8 cellular contexts compared by ENCODE assay signal in the genomic region with DNA sequence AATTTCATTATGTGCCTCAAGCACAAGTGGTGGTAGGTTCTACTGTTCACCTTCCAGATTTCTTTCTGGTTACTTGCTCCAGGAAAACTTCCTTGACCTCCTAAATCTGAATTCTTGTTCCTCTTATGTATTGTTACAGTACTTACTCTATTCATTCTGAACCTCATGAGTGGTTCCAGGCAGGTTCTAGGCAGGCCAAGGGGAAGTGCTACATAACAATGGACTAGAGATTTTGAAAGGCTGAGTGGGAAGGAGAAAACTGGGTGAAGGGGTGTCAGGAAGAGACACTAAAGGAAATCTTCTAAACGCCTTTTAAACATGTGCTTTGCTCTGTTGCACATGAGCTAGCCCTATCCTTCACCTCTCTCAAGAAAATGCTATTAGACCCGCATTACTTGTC. TPM values are rescaled to one million over a fixed set of nuclear protein-coding genes. Genes with fewer than 3 reads are reported as not detected.
DNase-seq lines count a peak whose midpoint lies in the region; ATAC-seq and TF ChIP-seq lines count a peak whose summit lies in the region.

No MANE protein-coding gene starts in this region.

- H3K4me1 ChIP-seq in A673 (ENCODE audit: insufficient read depth, low read length, poor library complexity, severe bottlenecking) (no peaks in the 10 kb centered on the region), HEK293 (ENCODE audit: control insufficient read depth, insufficient read depth, low read length) (peaks cover 2% of the 10 kb centered on the region; the same call in 1 of the 2 replicates), sigmoid colon (peaks cover 0 to 19% (median 16%) of the 10 kb centered on the region in 4 donors), gastroesophageal sphincter (peaks cover 0 to 27% (median 10%) of the 10 kb centered on the region in 3 donors)

- TF ChIP-seq POLR2A in sigmoid colon (IDR thresholded peaks at IDR 0.05) = no peak
- TF ChIP-seq POLR2A in gastroesophageal sphincter (IDR thresholded peaks at IDR 0.05) = no peak

- DNase-seq in A673 (ENCODE audit: low spot score) = no peak
- no peak for DNase-seq in activated naive CD8-positive, alpha-beta T cell treated with anti-CD3 and anti-CD28 coated beads, Interleukin-2, amount 10 ng/mL, durations not matched to agents 7 days and 5 days
- DNase-seq in kidney epithelial cell (ENCODE audit: low read depth) = no peak
- no peak for DNase-seq in sigmoid colon
- no peak for DNase-seq in NCI-H1092 treated with DMSO at 0.1 percent for 48 hours (lab: John Stamatoyannopoulos, UW)
- no peak for DNase-seq in A172 (ENCODE audit: low spot score)

- H3K4me3 ChIP-seq in A673 (ENCODE audit: low read depth, low read length, poor library complexity, severe bottlenecking) = peak overlapping the region; percentile 65
- H3K4me3 ChIP-seq in HEK293 (ENCODE audit: low read depth, low read length) = peak overlapping the region; percentile 95
- H3K4me3 ChIP-seq in kidney epithelial cell (ENCODE audit: low read depth, low read length) = peak overlapping the region; percentile 88
- peak overlapping the region in 1 of 4 donors; percentile 69 for H3K4me3 ChIP-seq in sigmoid colon
- peak overlapping the region in 1 of 2 donors; percentile 92 for H3K4me3 ChIP-seq in gastroesophageal sphincter

- no TSS peak for BruUV-seq in A673 (replicated peaks; lab: Mats Ljungman, UMichigan)

- POLR2A ChIA-PET in A673 (lab: Charles Lee; ENCODE audit: low non-redundant PET) = no interaction called here
- POLR2A ChIA-PET in HEK293 (lab: Yijun Ruan, JAX) = interaction anchor here (0.7 to 2.3 kb wide), 4 partner anchors 73 to 202 kb away, joined by 5 to 11 read pairs (median 8); a partner anchor contains a TSS
- POLR2A ChIA-PET in activated naive CD8-positive, alpha-beta T cell treated with anti-CD3 and anti-CD28 coated beads, Interleukin-2, amount 10 ng/mL, durations not matched to agents 7 days and 5 days (lab: Charles Lee) = interaction anchor here (0.7 to 2.0 kb wide), 5 partner anchors 10 to 1101 kb away, joined by 3 to 14 read pairs (median 3); a partner anchor contains a TSS

- H3K36me3 Mint-ChIP-seq in activated naive CD8-positive, alpha-beta T cell treated with anti-CD3 and anti-CD28 coated beads, Interleukin-2, amount 10 ng/mL, durations not matched to agents 7 days and 5 days = peaks cover 18% of the 10 kb centered on the region

- no peak for ATAC-seq in activated naive CD8-positive, alpha-beta T cell treated with anti-CD3 and anti-CD28 coated beads, Interleukin-2, amount 10 ng/mL, durations not matched to agents 7 days and 5 days (ENCODE audit: low read depth)
- no peak for ATAC-seq in gastroesophageal sphincter

- CTCF ChIA-PET in A673 (lab: Charles Lee) = interaction anchor here (0.7 kb wide), 1 partner anchor 121 kb away, joined by 6 read pairs; no protein-coding TSS in a partner anchor
- CTCF ChIA-PET in HEK293 (lab: Yijun Ruan, JAX) = interaction anchor here (0.5 to 2.7 kb wide), 12 partner anchors 10 to 1267 kb away, joined by 3 to 18 read pairs (median 6); a partner anchor contains a TSS

- WGBS in sigmoid colon, 2 donors = 17 to 42% methylated on average over 2 of the region's 2 CpGs
- 23 to 65% methylated on average over 2 of the region's 2 CpGs for WGBS in gastroesophageal sphincter (ENCODE audit: low coverage in 1 of 2), 2 donors

- intact Hi-C loops in A673 (cut with micrococcal nuclease; ENCODE audit: unreplicated experiment) = loop anchor here (2.0 kb wide), 1 partner anchor 1269 kb away; a partner anchor contains a TSS
- intact Hi-C loops in sigmoid colon (cut with DNase I) = no loop called here

- peak overlapping the region; percentile 41 for H3K27ac Mint-ChIP-seq in activated naive CD8-positive, alpha-beta T cell treated with anti-CD3 and anti-CD28 coated beads, Interleukin-2, amount 10 ng/mL, durations not matched to agents 7 days and 5 days

- no peaks in the 10 kb centered on the region for H3K9me3 Mint-ChIP-seq in activated naive CD8-positive, alpha-beta T cell treated with anti-CD3 and anti-CD28 coated beads, Interleukin-2, amount 10 ng/mL, durations not matched to agents 7 days and 5 days

- TF ChIP-seq EP300 in sigmoid colon (IDR thresholded peaks at IDR 0.05) = no peak
- TF ChIP-seq EP300 in gastroesophageal sphincter (IDR thresholded peaks at IDR 0.05) = no peak

- TF ChIP-seq CTCF in A673 (conservative IDR thresholded peaks at IDR 0.05; ENCODE audit: low read depth, low read length) (no peak), HEK293 (tag by site-specific recombination; IDR thresholded peaks at IDR 0.05) (no peak), kidney epithelial cell (IDR thresholded peaks at IDR 0.05; ENCODE audit: insufficient read depth, low read length, poor library complexity, severe bottlenecking) (no peak), sigmoid colon (IDR thresholded peaks at IDR 0.05) (no peak), gastroesophageal sphincter (IDR thresholded peaks at IDR 0.05) (no peak)

- H3K36me3 ChIP-seq in A673 (ENCODE audit: insufficient read depth, low read length, poor library complexity, severe bottlenecking) (peaks cover 47% of the 10 kb centered on the region), HEK293 (ENCODE audit: control insufficient read depth in 2 of 2, insufficient read depth in 1 of 2, low read length in 2 of 2) (peaks cover 31 to 51% of the 10 kb centered on the region in 2 experiments), kidney epithelial cell (ENCODE audit: control insufficient read depth, insufficient read depth, low read length) (no peaks in the 10 kb centered on the region), sigmoid colon (peaks cover 12 to 49% (median 31%) of the 10 kb centered on the region in 4 donors), gastroesophageal sphincter (peaks cover 0 to 47% of the 10 kb centered on the region in 2 donors)

- no peaks in the 10 kb centered on the region for H3K27me3 Mint-ChIP-seq in activated naive CD8-positive, alpha-beta T cell treated with anti-CD3 and anti-CD28 coated beads, Interleukin-2, amount 10 ng/mL, durations not matched to agents 7 days and 5 days

- H3K4me1 Mint-ChIP-seq in activated naive CD8-positive, alpha-beta T cell treated with anti-CD3 and anti-CD28 coated beads, Interleukin-2, amount 10 ng/mL, durations not matched to agents 7 days and 5 days = peaks cover 21% of the 10 kb centered on the region

- no peaks in the 10 kb centered on the region for H3K27me3 ChIP-seq in A673 (replicated peaks; ENCODE audit: insufficient read depth, low read depth, low read length, poor library complexity)
- H3K27me3 ChIP-seq in kidney epithelial cell (ENCODE audit: control insufficient read depth, insufficient read depth, low read length) = no peaks in the 10 kb centered on the region
- no peaks in the 10 kb centered on the region for H3K27me3 ChIP-seq in sigmoid colon
- H3K27me3 ChIP-seq in gastroesophageal sphincter = no peaks in the 10 kb centered on the region

- H3K4me3 Mint-ChIP-seq in activated naive CD8-positive, alpha-beta T cell treated with anti-CD3 and anti-CD28 coated beads, Interleukin-2, amount 10 ng/mL, durations not matched to agents 7 days and 5 days = peak overlapping the region; percentile 84

- no peaks in the 10 kb centered on the region for H3K9me3 ChIP-seq in A673 (ENCODE audit: low read depth, low read length, poor library complexity, severe bottlenecking)
- no peaks in the 10 kb centered on the region for H3K9me3 ChIP-seq in HEK293 (ENCODE audit: control insufficient read depth, insufficient read depth, low read depth, low read length)
- H3K9me3 ChIP-seq in sigmoid colon = no peaks in the 10 kb centered on the region
- H3K9me3 ChIP-seq in gastroesophageal sphincter = no peaks in the 10 kb centered on the region

- H3K27ac ChIP-seq in A673 (ENCODE audit: low read depth, low read length, poor library complexity, severe bottlenecking) = no peak overlapping the region
- H3K27ac ChIP-seq in HEK293 (ENCODE audit: extremely low read depth, low read depth, low read length) = no peak overlapping the region
- peak overlapping the region in 2 of 4 donors; percentile 84 to 92 for H3K27ac ChIP-seq in sigmoid colon
- H3K27ac ChIP-seq in gastroesophageal sphincter = peak overlapping the region in 2 of 4 donors; percentile 89 to 94

TF ChIP-seq in HEK293, 187 proteins besides CTCF, POLR2A, EP300 and RAD21 (continues in another document):
- no peak for TF ChIP-seq ZNF423 (tag by site-specific recombination; IDR thresholded peaks at IDR 0.05)
- no peak for TF ChIP-seq ZNF768 (tag by site-specific recombination; IDR thresholded peaks at IDR 0.05)
- TF ChIP-seq SCRT2 (tag by site-specific recombination; IDR thresholded peaks at IDR 0.05) = no peak
- TF ChIP-seq ZNF555 (tag by site-specific recombination; conservative IDR thresholded peaks at IDR 0.05) = no peak
- TF ChIP-seq, protein P1, sequence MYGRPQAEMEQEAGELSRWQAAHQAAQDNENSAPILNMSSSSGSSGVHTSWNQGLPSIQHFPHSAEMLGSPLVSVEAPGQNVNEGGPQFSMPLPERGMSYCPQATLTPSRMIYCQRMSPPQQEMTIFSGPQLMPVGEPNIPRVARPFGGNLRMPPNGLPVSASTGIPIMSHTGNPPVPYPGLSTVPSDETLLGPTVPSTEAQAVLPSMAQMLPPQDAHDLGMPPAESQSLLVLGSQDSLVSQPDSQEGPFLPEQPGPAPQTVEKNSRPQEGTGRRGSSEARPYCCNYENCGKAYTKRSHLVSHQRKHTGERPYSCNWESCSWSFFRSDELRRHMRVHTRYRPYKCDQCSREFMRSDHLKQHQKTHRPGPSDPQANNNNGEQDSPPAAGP (tag by site-specific recombination; IDR thresholded peaks at IDR 0.05) = no peak
- TF ChIP-seq ZNF792 (tag by site-specific recombination; IDR thresholded peaks at IDR 0.05) = no peak
- TF ChIP-seq, protein P2, sequence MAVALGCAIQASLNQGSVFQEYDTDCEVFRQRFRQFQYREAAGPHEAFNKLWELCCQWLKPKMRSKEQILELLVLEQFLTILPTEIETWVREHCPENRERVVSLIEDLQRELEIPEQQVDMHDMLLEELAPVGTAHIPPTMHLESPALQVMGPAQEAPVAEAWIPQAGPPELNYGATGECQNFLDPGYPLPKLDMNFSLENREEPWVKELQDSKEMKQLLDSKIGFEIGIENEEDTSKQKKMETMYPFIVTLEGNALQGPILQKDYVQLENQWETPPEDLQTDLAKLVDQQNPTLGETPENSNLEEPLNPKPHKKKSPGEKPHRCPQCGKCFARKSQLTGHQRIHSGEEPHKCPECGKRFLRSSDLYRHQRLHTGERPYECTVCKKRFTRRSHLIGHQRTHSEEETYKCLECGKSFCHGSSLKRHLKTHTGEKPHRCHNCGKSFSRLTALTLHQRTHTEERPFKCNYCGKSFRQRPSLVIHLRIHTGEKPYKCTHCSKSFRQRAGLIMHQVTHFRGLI (tag by site-specific recombination; IDR thresholded peaks at IDR 0.05) = no peak
- TF ChIP-seq ZNF677 (tag by site-specific recombination; IDR thresholded peaks at IDR 0.05) = no peak

RNA-seq across cellular contexts. Expression of a gene that starts 1.6 kb away (rescaled TPM):
- total RNA-seq in A673 (2021) (29.1 and 29.4 TPM in 2 replicates), kidney epithelial cell (51.1 and 51.3 TPM in 2 replicates), sigmoid colon (10 to 100 TPM; 10.0 to 15.5 (median 14.7) TPM), gastroesophageal sphincter (10 to 100 TPM; 13.2 to 24.0 (median 16.7) TPM)
- total RNA-seq in activated naive CD8-positive, alpha-beta T cell treated with anti-CD3 and anti-CD28 coated beads, Interleukin-2, amount 10 ng/mL, durations not matched to agents 7 days and 5 days = 10 to 100 TPM; 15.9 to 21.2 TPM
- polyA plus RNA-seq in sigmoid colon = 10 to 100 TPM in 2 of 3 donors, 1 to 10 TPM in 1; 8.4 to 19.9 (median 12.3) TPM
- 38.2 and 56.6 TPM in 2 replicates for total RNA-seq in A172 (2014; rRNA removed; shearing (Covaris generic))
